In genomic region chr9:135501261-135502167, GRCh38 we compare ENCODE assay signal across 8 cellular contexts. TPM values are rescaled to one million over a fixed set of nuclear protein-coding genes. Genes with fewer than 3 reads are reported as not detected.
A peak's percentile ranks its signal among the peaks of the same experiment; 100 is the strongest.
DNase-seq lines count a peak whose midpoint lies in the region; ATAC-seq and TF ChIP-seq lines count a peak whose summit lies in the region.

No MANE protein-coding gene starts in this region.

- peak overlapping the region; percentile 91 for H3K4me3 Mint-ChIP-seq in activated naive CD8-positive, alpha-beta T cell

- H3K9me3 ChIP-seq in iPS DF 6.9 (ENCODE audit: control insufficient read depth, insufficient read depth, low read length) = no peaks in the 10 kb centered on the region
- H3K9me3 ChIP-seq in spleen = no peaks in the 10 kb centered on the region

- intact Hi-C loops in spleen (cut with DNase I; ENCODE audit: low total_unique reads) = no loop called here

- H3K36me3 Mint-ChIP-seq in activated naive CD8-positive, alpha-beta T cell = peaks cover 2% of the 10 kb centered on the region

- H3K4me3 ChIP-seq in iPS DF 6.9 (ENCODE audit: low read length) (peak overlapping the region; percentile 91), spleen (peak overlapping the region; percentile 78 to 100 (median 94))

- H3K27ac Mint-ChIP-seq in activated naive CD8-positive, alpha-beta T cell = peak overlapping the region; percentile 58

- no peak for TF ChIP-seq POLR2A in spleen (IDR thresholded peaks at IDR 0.05)

- no peaks in the 10 kb centered on the region for H3K27me3 Mint-ChIP-seq in activated naive CD8-positive, alpha-beta T cell

- peak; percentile 51 for ATAC-seq in HG02884 (IDR thresholded peaks at IDR 0.05; ENCODE audit: unreplicated experiment)
- ATAC-seq in GM19463 (IDR thresholded peaks at IDR 0.05; ENCODE audit: unreplicated experiment) = no peak

- H3K27ac ChIP-seq in C4-2B (peak overlapping the region; percentile 96), iPS DF 6.9 (ENCODE audit: low read length) (no peak overlapping the region), spleen (peak overlapping the region; percentile 61 to 91 (median 78))

- TF ChIP-seq CTCF in C4-2B (conservative IDR thresholded peaks at IDR 0.05) = no peak
- no peak for TF ChIP-seq CTCF in spleen (IDR thresholded peaks at IDR 0.05 in 8 of 11, conservative IDR thresholded peaks at IDR 0.05 in 3 of 11)

- DNase-seq in iPS DF 6.9 (ENCODE audit: low read depth, low spot score) (no peak), spleen (peak; percentile 76), NCI-H1105 treated with DMSO at 0.1 percent for 48 hours (lab: John Stamatoyannopoulos, UW) (no peak), middle frontal gyrus (ENCODE audit: extremely low spot score, low spot score) (no peak)

- H3K4me1 Mint-ChIP-seq in activated naive CD8-positive, alpha-beta T cell (ENCODE audit: low read depth) = peaks cover 19% of the 10 kb centered on the region

- no CpG with 5 or more reads among the region's 38 CpGs for WGBS in iPS DF 6.9 (ENCODE audit: insufficient coverage, insufficient read length)
- WGBS in spleen, 5 donors = 45 to 61% (median 51%) methylated on average over 23 to 38 of the region's 38 CpGs

- H3K4me1 ChIP-seq in iPS DF 6.9 (ENCODE audit: control insufficient read depth, insufficient read depth, low read length) = peaks cover under 1% of the 10 kb centered on the region; the same call in 1 of the 2 replicates
- H3K4me1 ChIP-seq in spleen = peaks cover 16 to 73% (median 44%) of the 10 kb centered on the region in 6 donors

- H3K27me3 ChIP-seq in iPS DF 6.9 (ENCODE audit: control insufficient read depth, insufficient read depth, low read length) (no peaks in the 10 kb centered on the region), spleen (replicated peaks in 1 of 7) (no peaks in the 10 kb centered on the region)

- no peaks in the 10 kb centered on the region for H3K9me3 Mint-ChIP-seq in activated naive CD8-positive, alpha-beta T cell (ENCODE audit: low read depth)

- H3K36me3 ChIP-seq in iPS DF 6.9 (ENCODE audit: control insufficient read depth, insufficient read depth, low read length) = peaks cover 24% of the 10 kb centered on the region
- peaks cover 0 to 39% (median 29%) of the 10 kb centered on the region in 6 donors for H3K36me3 ChIP-seq in spleen

RNA-seq across cellular contexts. Expression of gene MRPS2, which starts 1.0 kb away (rescaled TPM):
- total RNA-seq in spleen = 10 to 100 TPM; 19.2 to 34.1 (median 24.1) TPM
- polyA plus RNA-seq in spleen = 10 to 100 TPM; 29.8 to 40.6 (median 34.5) TPM

RNA-seq across cellular contexts. Expression of gene LCN1, which starts 19.7 kb away (rescaled TPM):
- total RNA-seq in spleen = not detected
- under 1 TPM in 1 of 3 donors, not detected in 2; 0.09 TPM for polyA plus RNA-seq in spleen

RNA-seq across cellular contexts. Expression of gene PPP1R26, which starts 21.9 kb away (rescaled TPM):
- 10 to 100 TPM in 2 of 7 donors, 1 to 10 TPM in 5; 6.7 to 18.7 (median 9.7) TPM for total RNA-seq in spleen
- 1 to 10 TPM; 1.8 to 4.5 (median 2.3) TPM for polyA plus RNA-seq in spleen

RNA-seq across cellular contexts. Expression of gene OBP2A, which starts 44.4 kb away (rescaled TPM):
- total RNA-seq in spleen = under 1 TPM in 1 of 7 donors, not detected in 6; 0.40 TPM
- not detected for polyA plus RNA-seq in spleen
